9 cellular contexts compared by ENCODE assay signal in the genomic region with DNA sequence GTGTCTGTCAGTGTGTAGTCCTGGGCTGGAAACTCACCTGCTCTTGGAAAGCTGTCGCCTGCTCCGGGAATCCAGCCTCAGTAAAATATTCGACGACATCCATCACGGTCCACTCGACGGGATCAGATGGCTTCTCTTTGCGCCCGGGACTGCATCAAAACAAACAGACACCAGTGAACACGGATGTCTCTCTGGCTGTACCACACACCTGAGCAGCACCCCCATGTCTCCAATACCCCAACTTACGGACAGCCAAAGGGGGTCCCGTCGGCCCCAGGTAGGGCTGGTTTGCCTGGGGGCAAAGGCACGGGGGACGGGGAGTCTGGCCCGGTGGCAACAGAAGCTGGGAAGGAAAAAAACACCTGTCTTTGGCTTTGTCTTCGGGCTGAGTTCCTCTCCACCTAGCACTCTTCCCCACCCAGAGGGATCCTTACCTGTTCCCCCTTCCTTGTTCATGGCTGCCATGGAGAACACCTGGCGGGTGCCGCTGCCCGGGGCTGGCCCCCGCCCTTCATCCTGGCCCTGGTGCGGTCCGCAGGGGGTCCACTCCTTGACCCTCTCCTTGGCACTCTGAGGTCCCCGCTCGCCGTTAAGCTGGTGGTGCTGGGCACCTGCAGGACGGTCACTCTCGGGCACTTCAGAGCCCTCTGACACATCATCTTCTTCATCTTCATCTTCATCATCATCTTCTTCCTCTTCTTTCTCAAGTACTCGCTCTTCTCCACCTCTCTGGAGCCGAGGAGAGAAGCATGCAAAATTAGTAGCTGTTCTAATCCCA. TPM values are rescaled to one million over a fixed set of nuclear protein-coding genes. Genes with fewer than 3 reads are reported as not detected.
DNase-seq lines count a peak whose midpoint lies in the region; ATAC-seq and TF ChIP-seq lines count a peak whose summit lies in the region.
"Had no signal": no experiment of that assay in that cellular context is flagged by ENCODE, and none has a peak within 500 bp of the region (broad histone marks: within the 10 kb centered on the region; RNA-seq: fewer than 3 reads in every experiment).

No MANE protein-coding gene starts in this region.

- POLR2A ChIA-PET in A673 (lab: Charles Lee; ENCODE audit: low non-redundant PET), result no interaction called here

- no peak overlapping the region for H3K18ac ChIP-seq in mesenchymal stem cell (ENCODE audit: low read depth in 1 of 2, low read length in 2 of 2)

- no peak overlapping the region for H2BK15ac ChIP-seq in mesenchymal stem cell (ENCODE audit: low read depth, poor library complexity, severe bottlenecking)

- TF ChIP-seq CTCF in A673 (conservative IDR thresholded peaks at IDR 0.05; ENCODE audit: low read depth, low read length) (no peak), astrocyte of the cerebellum (IDR thresholded peaks at IDR 0.05; ENCODE audit: low read depth, low read length, missing control alignments) (no peak)

- DNase-seq in A673 (ENCODE audit: low spot score), result no peak
- peak; percentile 45 for DNase-seq in H7
- no peak for DNase-seq in astrocyte of the cerebellum (ENCODE audit: low read depth)
- no peak for DNase-seq in mesenchymal stem cell
- DNase-seq in NAMALWA (ENCODE audit: low spot score), result no peak

- H3K9ac ChIP-seq in mesenchymal stem cell (ENCODE audit: low read length), result peak overlapping the region; percentile 62

- H3K27ac ChIP-seq in A673 (ENCODE audit: low read depth, low read length, poor library complexity, severe bottlenecking) (no peak overlapping the region), mesenchymal stem cell (ENCODE audit: low read length, poor library complexity, severe bottlenecking) (no peak overlapping the region)

- H2AK5ac ChIP-seq in mesenchymal stem cell (ENCODE audit: low read length, severe bottlenecking), result no peak overlapping the region

- TSS peak; percentile 31 for BruUV-seq in A673 (replicated peaks; lab: Mats Ljungman, UMichigan)

- no peak overlapping the region for H3K14ac ChIP-seq in mesenchymal stem cell (ENCODE audit: low read length in 2 of 2)

- H2BK12ac ChIP-seq in mesenchymal stem cell (ENCODE audit: low read length in 2 of 2), result no peak overlapping the region

- no peak overlapping the region for H2BK120ac ChIP-seq in mesenchymal stem cell (ENCODE audit: low read depth, low read length)

- peaks cover 8% of the 10 kb centered on the region for H3K9me3 ChIP-seq in A673 (ENCODE audit: low read depth, low read length, poor library complexity, severe bottlenecking)
- H3K9me3 ChIP-seq in mesenchymal stem cell (ENCODE audit: control insufficient read depth, low read length), result peaks cover 8% of the 10 kb centered on the region

- no peaks in the 10 kb centered on the region for H3K4me1 ChIP-seq in A673 (ENCODE audit: insufficient read depth, low read length, poor library complexity, severe bottlenecking)
- H3K4me1 ChIP-seq in mesenchymal stem cell (ENCODE audit: control insufficient read depth, insufficient read depth, low read depth, low read length), result peaks cover 13% of the 10 kb centered on the region

- peaks cover 8% of the 10 kb centered on the region for H3K79me1 ChIP-seq in mesenchymal stem cell (replicated peaks; ENCODE audit: low read length, poor library complexity, severe bottlenecking)

- no peak overlapping the region for H2BK5ac ChIP-seq in mesenchymal stem cell (ENCODE audit: low read depth, low read length, poor library complexity, severe bottlenecking)

- H3K4me2 ChIP-seq in mesenchymal stem cell (ENCODE audit: low read length, poor library complexity, severe bottlenecking), result peak overlapping the region; percentile 77

- peaks cover 12% of the 10 kb centered on the region for H3K36me3 ChIP-seq in A673 (ENCODE audit: insufficient read depth, low read length, poor library complexity, severe bottlenecking)
- H3K36me3 ChIP-seq in H7 (replicated peaks; ENCODE audit: control insufficient read depth, insufficient read depth, low read length), result peaks cover 2% of the 10 kb centered on the region
- H3K36me3 ChIP-seq in mesenchymal stem cell (ENCODE audit: control insufficient read depth in 1 of 2, insufficient read depth in 2 of 2, low read depth in 1 of 2, low read length in 2 of 2), result peaks cover 16 to 22% of the 10 kb centered on the region in 2 experiments

- H3K4me3 ChIP-seq in A673 (ENCODE audit: low read depth, low read length, poor library complexity, severe bottlenecking) (peak overlapping the region; percentile 64), H7 (ENCODE audit: insufficient read depth, low read depth, low read length) (peak overlapping the region; percentile 66), astrocyte of the cerebellum (ENCODE audit: low read depth, low read length) (peak overlapping the region; percentile 54), mesenchymal stem cell (ENCODE audit: insufficient read depth in 1 of 2, low read depth in 1 of 2, low read length in 2 of 2) (peak overlapping the region in 1 of 2 experiments; percentile 73)

- ATAC-seq in GM19324 (IDR thresholded peaks at IDR 0.05; ENCODE audit: low FRiP score, unreplicated experiment) (no peak), GM18511 (IDR thresholded peaks at IDR 0.05; ENCODE audit: unreplicated experiment) (no peak), GM18909 (IDR thresholded peaks at IDR 0.05; ENCODE audit: poor library complexity, unreplicated experiment) (no peak)

- H4K91ac ChIP-seq in mesenchymal stem cell (ENCODE audit: low read length), result no peak overlapping the region

- no peaks in the 10 kb centered on the region for H3K27me3 ChIP-seq in A673 (replicated peaks; ENCODE audit: insufficient read depth, low read depth, low read length, poor library complexity)
- peaks cover 17% of the 10 kb centered on the region for H3K27me3 ChIP-seq in H7 (ENCODE audit: control insufficient read depth, insufficient read depth, low read length)
- H3K27me3 ChIP-seq in mesenchymal stem cell (ENCODE audit: control insufficient read depth in 1 of 2, insufficient read depth in 1 of 2, low read length in 2 of 2), result no peaks in the 10 kb centered on the region

- in situ Hi-C loops in astrocyte of the cerebellum (cut with HindIII; ENCODE audit: low sequenced_read_pairs), result no loop called here

- H3K23ac ChIP-seq in mesenchymal stem cell (ENCODE audit: low read length in 2 of 2), result no peak overlapping the region

- intact Hi-C loops in A673 (cut with micrococcal nuclease; ENCODE audit: unreplicated experiment), result no loop called here

- no peak overlapping the region for H4K8ac ChIP-seq in mesenchymal stem cell (ENCODE audit: low read length)

- 92% methylated on average over 30 of the region's 30 CpGs for WGBS in mesenchymal stem cell

- H2AFZ ChIP-seq in mesenchymal stem cell (ENCODE audit: low read depth, low read length), result no peak overlapping the region

- H3K4ac ChIP-seq in mesenchymal stem cell (ENCODE audit: low read depth in 1 of 2, low read length in 2 of 2), result no peak overlapping the region

- CTCF ChIA-PET in A673 (lab: Charles Lee), result interaction anchor here (0.5 kb wide), 1 partner anchor 42 kb away, joined by 4 read pairs; no protein-coding TSS in a partner anchor

RNA-seq across cellular contexts. Expression of gene SAMD1, which starts 1.7 kb away (rescaled TPM):
- total RNA-seq in A673 (2021), result 52.9 and 56.0 TPM in 2 replicates
- 107 and 128 TPM in 2 replicates for total RNA-seq in H7 (2014; rRNA removed; shearing (Covaris generic))
- polyA plus RNA-seq in mesenchymal stem cell (2013, experiment 1 of 2), result 27.9 TPM
- 26.5 TPM for polyA plus RNA-seq in mesenchymal stem cell (2013, experiment 2 of 2)

RNA-seq across cellular contexts. Expression of gene C19orf67, which starts 3.2 kb away (rescaled TPM):
- not detected in 2 replicates for total RNA-seq in A673 (2021)
- total RNA-seq in H7 (2014; rRNA removed; shearing (Covaris generic)), result 0.94 and 1.3 TPM in 2 replicates
- polyA plus RNA-seq in mesenchymal stem cell (2013, experiment 1 of 2), result not detected
- polyA plus RNA-seq in mesenchymal stem cell (2013, experiment 2 of 2), result not detected

RNA-seq across cellular contexts. Expression of gene MISP3, which starts 16.2 kb away (rescaled TPM):
- total RNA-seq in A673 (2021), result 0.26 and 0.61 TPM in 2 replicates
- 0.52 and 0.92 TPM in 2 replicates for total RNA-seq in H7 (2014; rRNA removed; shearing (Covaris generic))
- polyA plus RNA-seq in mesenchymal stem cell (2013, experiment 1 of 2), result 0.68 TPM
- 0.47 TPM for polyA plus RNA-seq in mesenchymal stem cell (2013, experiment 2 of 2)

RNA-seq across cellular contexts. Expression of gene PALM3, which starts 26.9 kb away (rescaled TPM):
- 18.5 and 21.8 TPM in 2 replicates for total RNA-seq in A673 (2021)
- 8.1 and 9.4 TPM in 2 replicates for total RNA-seq in H7 (2014; rRNA removed; shearing (Covaris generic))
- 0.43 TPM for polyA plus RNA-seq in mesenchymal stem cell (2013, experiment 1 of 2)
- 0.51 TPM for polyA plus RNA-seq in mesenchymal stem cell (2013, experiment 2 of 2)
- total RNA-seq: T-helper 2 cell treated with Interferon-gamma antibody and Interleukin-4, amounts not matched to agents 100 ng/mL and 5 ng/mL, for 36 hours had no signal

RNA-seq across cellular contexts. Expression of gene PRKACA, which starts 28.7 kb away (rescaled TPM):
- 56.7 and 77.9 TPM in 2 replicates for total RNA-seq in A673 (2021)
- 31.0 and 31.7 TPM in 2 replicates for total RNA-seq in H7 (2014; rRNA removed; shearing (Covaris generic))
- polyA plus RNA-seq in mesenchymal stem cell (2013, experiment 1 of 2), result 96.5 TPM
- polyA plus RNA-seq in mesenchymal stem cell (2013, experiment 2 of 2), result 94.5 TPM
